In the genomic region with DNA sequence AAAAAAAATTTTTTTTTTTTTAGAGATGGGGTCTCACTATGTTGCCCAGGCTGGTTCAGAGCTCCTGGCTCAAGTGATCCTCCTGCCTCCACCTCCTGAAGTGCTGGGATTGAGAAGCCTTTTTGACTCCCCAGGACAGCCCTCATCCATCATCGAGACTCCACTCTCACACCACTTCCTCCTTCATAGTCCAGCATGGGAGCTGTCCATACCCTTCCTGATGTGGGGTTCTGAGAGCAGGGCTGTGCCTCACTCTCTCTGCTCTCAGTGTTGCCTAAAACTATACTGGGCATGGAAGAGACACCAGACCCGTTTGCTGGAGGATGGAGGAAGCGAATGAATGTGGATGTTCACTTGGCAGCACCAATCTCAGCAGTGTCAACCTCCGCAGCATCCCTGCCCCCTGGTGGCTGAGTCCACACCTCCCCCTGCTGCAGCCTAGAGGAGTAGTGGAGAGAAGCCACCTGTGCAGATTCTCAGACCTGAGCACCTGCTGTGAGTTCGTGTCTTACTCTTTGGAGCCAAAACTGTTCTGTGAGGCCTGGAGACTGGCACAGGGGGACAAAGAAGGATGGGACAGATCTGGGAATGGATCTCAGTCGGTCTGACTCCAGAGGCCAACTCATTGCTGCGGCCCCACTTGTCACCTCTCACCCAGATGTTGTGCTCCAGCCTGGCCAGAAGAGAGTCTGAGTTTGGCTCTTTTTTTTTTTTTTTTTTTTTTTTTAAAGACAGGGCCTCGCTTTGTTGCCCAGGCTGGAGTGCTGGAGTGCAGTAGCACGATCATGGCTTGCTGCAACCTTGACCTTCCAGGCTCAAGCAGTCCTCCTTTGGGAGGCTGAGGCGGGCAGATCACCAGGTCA, we compare ENCODE assay signal across 8 cellular contexts. TPM values are rescaled to one million over a fixed set of nuclear protein-coding genes. Genes with fewer than 3 reads are reported as not detected.
DNase-seq lines count a peak whose midpoint lies in the region; ATAC-seq and TF ChIP-seq lines count a peak whose summit lies in the region.

No MANE protein-coding gene starts in this region.

- H3K9me3 ChIP-seq in left ventricle myocardium inferior (replicated peaks), result no peaks in the 10 kb centered on the region
- H3K9me3 ChIP-seq in spleen, result no peaks in the 10 kb centered on the region

- intact Hi-C loops in left ventricle myocardium inferior (cut with micrococcal nuclease), result loop anchor here (2.0 kb wide), 1 partner anchor 29 kb away; no protein-coding TSS in a partner anchor
- intact Hi-C loops in spleen (cut with DNase I; ENCODE audit: low total_unique reads), result no loop called here

- TF ChIP-seq CTCF in LNCAP (IDR thresholded peaks at IDR 0.05), result peak; percentile 87
- TF ChIP-seq CTCF in left ventricle myocardium inferior (IDR thresholded peaks at IDR 0.05; ENCODE audit: borderline replicate concordance), result peak; percentile 89
- peak; percentile 57 to 91 (median 78) for TF ChIP-seq CTCF in spleen (IDR thresholded peaks at IDR 0.05 in 8 of 11, conservative IDR thresholded peaks at IDR 0.05 in 3 of 11)

- DNase-seq in DMS79 treated with DMSO at 0.1 percent for 48 hours (lab: John Stamatoyannopoulos, UW), result peak; percentile 40
- DNase-seq in DMS79 (lab: John Stamatoyannopoulos, UW), result no peak
- peak; percentile 67 for DNase-seq in SHP77 treated with DMSO at 0.1 percent for 48 hours (lab: John Stamatoyannopoulos, UW)
- peak; percentile 45 for DNase-seq in activated naive CD4-positive, alpha-beta T cell treated with anti-CD3 and anti-CD28 coated beads, Interleukin-2, amount 50 U/mL, for 16 hours
- DNase-seq in left ventricle myocardium inferior, result peak; percentile 78
- DNase-seq in spleen, result peak; percentile 88

- no peak for ATAC-seq in HG03571 (IDR thresholded peaks at IDR 0.05; ENCODE audit: unreplicated experiment)

- H3K27me3 ChIP-seq in left ventricle myocardium inferior (ENCODE audit: low read depth) (no peaks in the 10 kb centered on the region), spleen (replicated peaks in 1 of 7) (peaks cover 0 to 10% (median under 1%) of the 10 kb centered on the region in 7 donors)

- H3K27ac ChIP-seq in left ventricle myocardium inferior (replicated peaks) (no peak overlapping the region), spleen (no peak overlapping the region)

- 50 to 60% (median 55%) methylated on average over 8 to 10 of the region's 10 CpGs for WGBS in spleen, 5 donors

- TF ChIP-seq POLR2A in spleen (IDR thresholded peaks at IDR 0.05), result no peak

- H3K4me1 ChIP-seq in left ventricle myocardium inferior (peaks cover 49% of the 10 kb centered on the region), spleen (peaks cover 2 to 29% (median 14%) of the 10 kb centered on the region in 6 donors)

- H3K36me3 ChIP-seq in left ventricle myocardium inferior (no peaks in the 10 kb centered on the region), spleen (no peaks in the 10 kb centered on the region)

- H3K4me3 ChIP-seq in left ventricle myocardium inferior (no peak overlapping the region), spleen (no peak overlapping the region)

RNA-seq across cellular contexts. Expression of a gene that starts 17.7 kb away (rescaled TPM):
- total RNA-seq in left ventricle myocardium inferior (223 TPM), spleen (100 to 1,000 TPM; 124 to 393 (median 243) TPM)
- 10 to 100 TPM; 18.5 to 98.9 (median 38.0) TPM for polyA plus RNA-seq in spleen

RNA-seq across cellular contexts. Expression of a gene that starts 23.5 kb away (rescaled TPM):
- total RNA-seq in left ventricle myocardium inferior, result 0.44 TPM
- not detected for total RNA-seq in spleen
- under 1 TPM in 1 of 3 donors, not detected in 2; 0.06 TPM for polyA plus RNA-seq in spleen

RNA-seq across cellular contexts. Expression of a gene that starts 50.7 kb away (rescaled TPM):
- total RNA-seq in left ventricle myocardium inferior (36.4 TPM), spleen (10 to 100 TPM; 48.2 to 73.4 (median 54.5) TPM)
- polyA plus RNA-seq in spleen, result 10 to 100 TPM; 46.5 to 70.4 (median 60.8) TPM
